In the genomic region with DNA sequence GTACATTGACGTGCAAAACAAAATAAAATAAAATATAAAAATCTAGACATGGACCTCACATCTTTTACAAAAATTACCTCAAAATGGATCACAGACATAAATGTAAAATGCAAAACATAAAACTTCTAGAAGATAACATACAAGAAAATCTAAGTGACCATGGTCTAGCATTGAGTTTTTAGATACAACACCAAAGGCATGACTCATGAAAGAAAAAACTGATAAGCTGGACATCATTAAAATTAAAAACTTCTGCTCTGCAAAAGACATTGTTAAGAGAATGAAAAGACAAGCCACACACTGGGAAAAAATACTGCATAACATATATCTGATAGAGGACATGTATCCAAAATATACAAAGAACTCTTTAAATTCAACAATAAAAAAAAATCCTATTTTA, we compare ENCODE assay signal across 24 cellular contexts. TPM values are rescaled to one million over a fixed set of nuclear protein-coding genes. Genes with fewer than 3 reads are reported as not detected.
DNase-seq lines count a peak whose midpoint lies in the region; ATAC-seq, FAIRE-seq and TF ChIP-seq lines count a peak whose summit lies in the region.
"Had no signal": no experiment of that assay in that cellular context is flagged by ENCODE, and none has a peak within 500 bp of the region (broad histone marks: within the 10 kb centered on the region; RNA-seq: fewer than 3 reads in every experiment).

No MANE protein-coding gene starts in this region.

- DNase-seq in endothelial cell of umbilical vein (ENCODE audit: low read depth, low spot score) (no peak), AML-193 (lab: John Stamatoyannopoulos, UW) (no peak), activated T-cell treated with anti-CD3 and anti-CD28 coated beads for 4 hours (no peak)
- no peak for DNase-seq in natural killer cell treated with Interleukin-12 subunit alpha and Interleukin-12 subunit beta and Interleukin-15 and Interleukin-18, amount 100 ng/mL, for 72 hours (ENCODE audit: low spot score)
- DNase-seq: BE2C; C1 segment of cervical spinal cord; CD4-positive, alpha-beta memory T cell; CD4-positive, CD25-positive, alpha-beta regulatory T cell; CD8-positive, alpha-beta memory T cell; COR-L47; DMS 273 treated with DMSO at 0.1 percent for 48 hours; DMS153; DMS53; DMS79; DND-41; EL had no signal

- H3K9me3 Mint-ChIP-seq in natural killer cell treated with Interleukin-12 subunit alpha and Interleukin-12 subunit beta and Interleukin-15 and Interleukin-18, amount 100 ng/mL, for 72 hours: no peaks in the 10 kb centered on the region
- H3K9me3 Mint-ChIP-seq: CD14-positive monocyte; CD4-positive, alpha-beta memory T cell; CD8-positive, alpha-beta memory T cell had no signal

- no TSS peak for BruUV-seq in endothelial cell of umbilical vein (replicated peaks; lab: Mats Ljungman, UMichigan)

- no peak overlapping the region for H2AFZ ChIP-seq in endothelial cell of umbilical vein (ENCODE audit: low read depth, low read length)

- H3K9me1 ChIP-seq in endothelial cell of umbilical vein (replicated peaks; ENCODE audit: control insufficient read depth, extremely low read depth, insufficient read depth, low read length): peaks cover 2% of the 10 kb centered on the region

- dilution Hi-C loops in endothelial cell of umbilical vein (cut with MboI; ENCODE audit: extremely low pct_ligation_motif_present, low sequenced_read_pairs): no loop called here

- TF ChIP-seq CTCF in endothelial cell of umbilical vein (IDR thresholded peaks at IDR 0.05; ENCODE audit: extremely low read depth in 1 of 2, insufficient read depth in 1 of 2, low read depth in 1 of 2, low read length in 2 of 2): no peak

- no peak overlapping the region for H3K4me3 ChIP-seq in endothelial cell of umbilical vein (replicated peaks in 1 of 3; ENCODE audit: insufficient read depth in 1 of 3, low read depth in 1 of 3, low read length in 3 of 3)
- H3K4me3 ChIP-seq: A549, BLaER1 had no signal

- peaks cover 75% of the 10 kb centered on the region for H3K79me2 ChIP-seq in endothelial cell of umbilical vein (ENCODE audit: control insufficient read depth, insufficient read depth, low read length)

- no peaks in the 10 kb centered on the region for H3K36me3 ChIP-seq in endothelial cell of umbilical vein (ENCODE audit: control insufficient read depth in 2 of 2, extremely low read depth in 1 of 2, insufficient read depth in 2 of 2, low read length in 2 of 2)
- H3K36me3 ChIP-seq: BE2C, BLaER1 had no signal

- TF ChIP-seq POLR2A in endothelial cell of umbilical vein (IDR thresholded peaks at IDR 0.05; ENCODE audit: low read depth, low read length): no peak

- no peaks in the 10 kb centered on the region for H3K4me1 ChIP-seq in endothelial cell of umbilical vein (ENCODE audit: control insufficient read depth, extremely low read depth, insufficient read depth, low read length)
- H3K4me1 ChIP-seq: BE2C had no signal

- H3K4me3 Mint-ChIP-seq in natural killer cell treated with Interleukin-12 subunit alpha and Interleukin-12 subunit beta and Interleukin-15 and Interleukin-18, amount 100 ng/mL, for 72 hours: no peak overlapping the region
- H3K4me3 Mint-ChIP-seq: CD14-positive monocyte; CD4-positive, alpha-beta memory T cell; CD8-positive, alpha-beta memory T cell had no signal

- H3K27me3 ChIP-seq in endothelial cell of umbilical vein (ENCODE audit: control insufficient read depth in 2 of 2, insufficient read depth in 2 of 2, low read length in 2 of 2): no peaks in the 10 kb centered on the region
- H3K27me3 ChIP-seq: BE2C, BLaER1 had no signal

- peaks cover 14% of the 10 kb centered on the region for H4K20me1 ChIP-seq in endothelial cell of umbilical vein (replicated peaks; ENCODE audit: control insufficient read depth, extremely low read depth, insufficient read depth, low read length)

- intact Hi-C loops in endothelial cell of umbilical vein (cut with micrococcal nuclease): no loop called here

- H3K36me3 Mint-ChIP-seq in natural killer cell treated with Interleukin-12 subunit alpha and Interleukin-12 subunit beta and Interleukin-15 and Interleukin-18, amount 100 ng/mL, for 72 hours: no peaks in the 10 kb centered on the region
- H3K36me3 Mint-ChIP-seq: CD4-positive, alpha-beta memory T cell; CD4-positive, CD25-positive, alpha-beta regulatory T cell; CD8-positive, alpha-beta memory T cell had no signal

- ATAC-seq in natural killer cell treated with Interleukin-12 subunit alpha and Interleukin-12 subunit beta and Interleukin-15 and Interleukin-18, amount 100 ng/mL, for 72 hours: no peak
- ATAC-seq in GM21619 (IDR thresholded peaks at IDR 0.05; ENCODE audit: unreplicated experiment): no peak
- ATAC-seq: A549 had no signal

- H3K9ac ChIP-seq in endothelial cell of umbilical vein (replicated peaks; ENCODE audit: extremely low read depth, insufficient read depth, low read length): no peak overlapping the region
- H3K9ac ChIP-seq: BLaER1 had no signal

- FAIRE-seq in G401.6 (lab: Jason Lieb, UNC): peak; percentile 67
- FAIRE-seq in TTC549 (lab: Jason Lieb, UNC): peak; percentile 5
- FAIRE-seq in endothelial cell of umbilical vein (lab: Jason Lieb, UNC): no peak
- FAIRE-seq in islet of Langerhans (lab: Jason Lieb, UNC): peak; percentile 13

- POLR2A ChIA-PET in endothelial cell of umbilical vein (lab: Charles Lee): interaction anchor here (0.6 kb wide), 1 partner anchor 8 kb away, joined by 3 read pairs; no protein-coding TSS in a partner anchor

- H3K4me2 ChIP-seq in endothelial cell of umbilical vein (ENCODE audit: insufficient read depth, low read length): no peak overlapping the region
- H3K4me2 ChIP-seq: A549, BLaER1 had no signal

- no peaks in the 10 kb centered on the region for H3K9me3 ChIP-seq in endothelial cell of umbilical vein (replicated peaks; ENCODE audit: control insufficient read depth, insufficient read depth, low read length)
- H3K9me3 ChIP-seq: A549, BE2C, BLaER1 had no signal

- CTCF ChIA-PET in endothelial cell of umbilical vein (lab: Charles Lee): no interaction called here

- no peaks in the 10 kb centered on the region for H3K27me3 Mint-ChIP-seq in natural killer cell treated with Interleukin-12 subunit alpha and Interleukin-12 subunit beta and Interleukin-15 and Interleukin-18, amount 100 ng/mL, for 72 hours
- H3K27me3 Mint-ChIP-seq: CD4-positive, alpha-beta memory T cell; CD4-positive, CD25-positive, alpha-beta regulatory T cell; CD8-positive, alpha-beta memory T cell had no signal

- peaks cover 16 to 35% of the 10 kb centered on the region in 2 donors for H3K4me1 Mint-ChIP-seq in natural killer cell treated with Interleukin-12 subunit alpha and Interleukin-12 subunit beta and Interleukin-15 and Interleukin-18, amount 100 ng/mL, for 72 hours (ENCODE audit: low read depth in 2 of 2)

- no peak overlapping the region for H3K27ac ChIP-seq in endothelial cell of umbilical vein (ENCODE audit: insufficient read depth, low read depth, low read length)
- H3K27ac ChIP-seq: 22Rv1, A549, BLaER1 had no signal

- H3K27ac Mint-ChIP-seq in natural killer cell treated with Interleukin-12 subunit alpha and Interleukin-12 subunit beta and Interleukin-15 and Interleukin-18, amount 100 ng/mL, for 72 hours: no peak overlapping the region
- H3K27ac Mint-ChIP-seq: CD14-positive monocyte; CD4-positive, alpha-beta memory T cell; CD4-positive, CD25-positive, alpha-beta regulatory T cell; CD8-positive, alpha-beta memory T cell had no signal

TF ChIP-seq in endothelial cell of umbilical vein, 7 proteins besides CTCF, POLR2A, EP300 and RAD21:
- TF ChIP-seq EZH2 (IDR thresholded peaks at IDR 0.05; ENCODE audit: borderline replicate concordance, low read depth, low read length, severe bottlenecking) (no peak), FOS (IDR thresholded peaks at IDR 0.05; ENCODE audit: borderline replicate concordance, insufficient read depth, low read length) (peak; percentile 34)

RNA-seq across cellular contexts. Expression of gene MAP4K3, which starts 14.4 kb away (rescaled TPM):
- total RNA-seq in endothelial cell of umbilical vein: 45.9 and 46.2 TPM in 2 replicates
- 6.4 and 8.0 TPM in 2 replicates for polyA plus RNA-seq in endothelial cell of umbilical vein
- polyA plus RNA-seq in endothelial cell of umbilical vein (2011; cell fraction: cytosol; rRNA removed): 8.0 and 8.1 TPM in 2 replicates
- 37.0 and 46.6 TPM in 2 replicates for polyA plus RNA-seq in endothelial cell of umbilical vein (2011; cell fraction: nucleus; rRNA removed)
- polyA plus RNA-seq in endothelial cell of umbilical vein (2012): 13.5 and 17.1 TPM in 2 replicates
- 19.6 and 20.1 TPM in 2 replicates for polyA minus RNA-seq in endothelial cell of umbilical vein
- 8.5 TPM for polyA minus RNA-seq in endothelial cell of umbilical vein (2011; cell fraction: cytosol; rRNA and poly(A)+ RNA removed)
- 98.0 and 121 TPM in 2 replicates for polyA minus RNA-seq in endothelial cell of umbilical vein (2011; cell fraction: nucleus; rRNA and poly(A)+ RNA removed)
- total RNA-seq in natural killer cell treated with Interleukin-12 subunit alpha and Interleukin-12 subunit beta and Interleukin-15 and Interleukin-18, amount 100 ng/mL, for 72 hours: 10 to 100 TPM in 1 of 2 donors, 1 to 10 TPM in 1; 9.6 to 21.0 TPM
